In the genomic region with DNA sequence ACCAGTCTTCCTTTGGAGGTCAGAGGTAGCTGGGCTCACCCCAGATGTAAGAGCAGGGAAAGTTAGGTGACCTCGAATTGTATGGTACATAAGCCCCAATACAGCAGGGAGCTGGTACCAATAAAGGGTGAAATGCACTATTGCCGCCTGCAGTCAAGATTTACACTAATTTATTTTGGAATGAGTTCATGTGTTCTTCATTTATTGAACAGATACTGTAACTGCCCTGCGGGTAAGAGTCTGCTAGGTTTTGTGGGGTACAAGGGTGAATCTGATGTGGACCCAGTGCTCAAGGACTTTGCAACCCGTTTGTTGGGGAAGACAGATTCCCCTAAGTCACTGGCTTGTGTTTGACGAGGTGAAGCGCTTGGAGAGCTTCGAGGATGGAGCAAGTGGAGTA, we compare ENCODE assay signal across 1 cellular context.
TF ChIP-seq lines count a peak whose summit lies in the region.

No MANE protein-coding gene starts in this region.

TF ChIP-seq in K562, 482 proteins besides CTCF, POLR2A, EP300 and RAD21:
- TF ChIP-seq DDX20 (tag; IDR thresholded peaks at IDR 0.05; ENCODE audit: low read depth) (no peak), PCBP2 (IDR thresholded peaks at IDR 0.05; ENCODE audit: low read depth, low read length, poor library complexity, severe bottlenecking) (no peak), ZNF121 (CRISPR knock-in tag; conservative IDR thresholded peaks at IDR 0.05) (no peak), ZNF830 (CRISPR knock-in tag; IDR thresholded peaks at IDR 0.05) (no peak), NBN (IDR thresholded peaks at IDR 0.05; ENCODE audit: low read depth) (no peak), RAD51 (IDR thresholded peaks at IDR 0.05; ENCODE audit: borderline replicate concordance, low read depth) (no peak), RFX5 (IDR thresholded peaks at IDR 0.05; ENCODE audit: low read depth, low read length) (no peak), KLF13 (tag; IDR thresholded peaks at IDR 0.05; ENCODE audit: borderline replicate concordance, low read depth) (no peak), POLR2B (IDR thresholded peaks at IDR 0.05; ENCODE audit: low read depth, partially characterized antibody) (no peak), MYC (IDR thresholded peaks at IDR 0.05; ENCODE audit: low read depth, low read length) (no peak), MYC (CRISPR knock-in tag; IDR thresholded peaks at IDR 0.05; ENCODE audit: borderline replicate concordance, low read depth) (no peak), FOXK2 (conservative IDR thresholded peaks at IDR 0.05 in 1 of 2, IDR thresholded peaks at IDR 0.05 in 1 of 2; ENCODE audit: low read depth in 2 of 2) (no peak)
- TF ChIP-seq, protein P1, sequence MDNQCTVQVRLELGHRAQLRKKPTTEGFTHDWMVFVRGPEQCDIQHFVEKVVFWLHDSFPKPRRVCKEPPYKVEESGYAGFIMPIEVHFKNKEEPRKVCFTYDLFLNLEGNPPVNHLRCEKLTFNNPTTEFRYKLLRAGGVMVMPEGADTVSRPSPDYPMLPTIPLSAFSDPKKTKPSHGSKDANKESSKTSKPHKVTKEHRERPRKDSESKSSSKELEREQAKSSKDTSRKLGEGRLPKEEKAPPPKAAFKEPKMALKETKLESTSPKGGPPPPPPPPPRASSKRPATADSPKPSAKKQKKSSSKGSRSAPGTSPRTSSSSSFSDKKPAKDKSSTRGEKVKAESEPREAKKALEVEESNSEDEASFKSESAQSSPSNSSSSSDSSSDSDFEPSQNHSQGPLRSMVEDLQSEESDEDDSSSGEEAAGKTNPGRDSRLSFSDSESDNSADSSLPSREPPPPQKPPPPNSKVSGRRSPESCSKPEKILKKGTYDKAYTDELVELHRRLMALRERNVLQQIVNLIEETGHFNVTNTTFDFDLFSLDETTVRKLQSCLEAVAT (IDR thresholded peaks at IDR 0.05), result no peak
- TF ChIP-seq, protein P2, sequence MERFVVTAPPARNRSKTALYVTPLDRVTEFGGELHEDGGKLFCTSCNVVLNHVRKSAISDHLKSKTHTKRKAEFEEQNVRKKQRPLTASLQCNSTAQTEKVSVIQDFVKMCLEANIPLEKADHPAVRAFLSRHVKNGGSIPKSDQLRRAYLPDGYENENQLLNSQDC (CRISPR knock-in tag; IDR thresholded peaks at IDR 0.05), result no peak
- TF ChIP-seq, protein P3, sequence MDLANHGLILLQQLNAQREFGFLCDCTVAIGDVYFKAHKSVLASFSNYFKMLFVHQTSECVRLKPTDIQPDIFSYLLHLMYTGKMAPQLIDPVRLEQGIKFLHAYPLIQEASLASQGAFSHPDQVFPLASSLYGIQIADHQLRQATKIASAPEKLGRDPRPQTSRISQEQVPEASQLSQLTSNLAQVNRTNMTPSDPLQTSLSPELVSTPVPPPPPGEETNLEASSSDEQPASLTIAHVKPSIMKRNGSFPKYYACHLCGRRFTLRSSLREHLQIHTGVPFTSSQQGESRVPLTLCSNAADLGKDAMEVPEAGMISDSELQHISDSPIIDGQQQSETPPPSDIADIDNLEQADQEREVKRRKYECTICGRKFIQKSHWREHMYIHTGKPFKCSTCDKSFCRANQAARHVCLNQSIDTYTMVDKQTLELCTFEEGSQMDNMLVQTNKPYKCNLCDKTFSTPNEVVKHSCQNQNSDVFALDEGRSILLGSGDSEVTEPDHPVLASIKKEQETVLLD (IDR thresholded peaks at IDR 0.05), result no peak
- TF ChIP-seq, protein P4, sequence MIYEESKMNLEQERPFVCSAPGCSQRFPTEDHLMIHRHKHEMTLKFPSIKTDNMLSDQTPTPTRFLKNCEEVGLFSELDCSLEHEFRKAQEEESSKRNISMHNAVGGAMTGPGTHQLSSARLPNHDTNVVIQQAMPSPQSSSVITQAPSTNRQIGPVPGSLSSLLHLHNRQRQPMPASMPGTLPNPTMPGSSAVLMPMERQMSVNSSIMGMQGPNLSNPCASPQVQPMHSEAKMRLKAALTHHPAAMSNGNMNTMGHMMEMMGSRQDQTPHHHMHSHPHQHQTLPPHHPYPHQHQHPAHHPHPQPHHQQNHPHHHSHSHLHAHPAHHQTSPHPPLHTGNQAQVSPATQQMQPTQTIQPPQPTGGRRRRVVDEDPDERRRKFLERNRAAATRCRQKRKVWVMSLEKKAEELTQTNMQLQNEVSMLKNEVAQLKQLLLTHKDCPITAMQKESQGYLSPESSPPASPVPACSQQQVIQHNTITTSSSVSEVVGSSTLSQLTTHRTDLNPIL (CRISPR knock-in tag; IDR thresholded peaks at IDR 0.05), result no peak
TF ChIP-seq in K562: peak in this region for 0.
